Comparison of ENCODE assay signal across 25 cellular contexts in genomic region chr2:203442463-203442862, GRCh38.
DNase-seq lines count a peak whose midpoint lies in the region; ATAC-seq, FAIRE-seq and TF ChIP-seq lines count a peak whose summit lies in the region.
"Had no signal": no experiment of that assay in that cellular context is flagged by ENCODE, and none has a peak within 500 bp of the region (broad histone marks: within the 10 kb centered on the region; RNA-seq: fewer than 3 reads in every experiment).

No MANE protein-coding gene starts in this region.

- TF ChIP-seq EP300 in HepG2 (IDR thresholded peaks at IDR 0.05; ENCODE audit: low read depth in 2 of 2, low read length in 2 of 2) (no peak), HepG2 (CRISPR knock-in tag; IDR thresholded peaks at IDR 0.05; ENCODE audit: borderline replicate concordance) (no peak)

- CTCF ChIA-PET in HepG2 (lab: Yijun Ruan, JAX; ENCODE audit: low intra/inter-chr PET ratio, low total read pairs) = no interaction called here

- WGBS in liver = 33% methylated on average over 5 of the region's 5 CpGs
- WGBS in HepG2 (ENCODE audit: low lambda C conversion rate) = 95% methylated on average over 5 of the region's 5 CpGs

- no peak for DNase-seq in HepG2 (ENCODE audit: low spot score)
- peak; percentile 55 for DNase-seq in choroid plexus epithelial cell (ENCODE audit: low read depth)
- DNase-seq in mucosa of gallbladder (ENCODE audit: low spot score) = no peak
- DNase-seq in anterior cingulate cortex (lab: John Stamatoyannopoulos, UW) = no peak
- no peak for DNase-seq in central memory CD4-positive, alpha-beta T cell
- DNase-seq: AML-193; CD4-positive, alpha-beta T cell; DMS53; GOT3; HFFc6; IMR-90; NCI-H1092; NCI-H1417 treated with DMSO at 0.1 percent for 48 hours; NCI-H1694 treated with DMSO at 0.1 percent for 48 hours; NCI-H2081; NCI-H2227 treated with DMSO at 0.1 percent for 48 hours; NCI-H526 treated with DMSO at 0.1 percent for 48 hours; SK-N-SH had no signal

- H2AFZ ChIP-seq in HepG2 (ENCODE audit: low read length) = no peak overlapping the region

- H3K4me3 Mint-ChIP-seq in nephron = no peak overlapping the region
- H3K4me3 Mint-ChIP-seq: CD4-positive, alpha-beta T cell; HFFc6 had no signal

- BruUV-seq in HepG2 (replicated peaks; lab: Mats Ljungman, UMichigan) = no TSS peak

- POLR2A ChIA-PET in HepG2 (lab: Yijun Ruan, JAX) = no interaction called here

- H3K9ac ChIP-seq in liver (ENCODE audit: low read depth in 1 of 2, low read length in 2 of 2) (no peak overlapping the region), HepG2 (ENCODE audit: insufficient read depth, low read depth, low read length) (no peak overlapping the region)
- H3K9ac ChIP-seq: BLaER1 treated with 17β-estradiol and CSF1 and Interleukin-3, amounts not matched to agents 10 nM and 100 nM; SK-N-SH had no signal

- no peak for TF ChIP-seq POLR2A in HepG2 (IDR thresholded peaks at IDR 0.05; ENCODE audit: insufficient read depth in 1 of 2, low read depth in 2 of 2, low read length in 2 of 2)

- peaks cover 21% of the 10 kb centered on the region for H3K4me1 Mint-ChIP-seq in nephron

- no peak overlapping the region for H3K4me2 ChIP-seq in HepG2 (ENCODE audit: low read depth, low read length)
- H3K4me2 ChIP-seq: A549; BLaER1 treated with 17β-estradiol and CSF1 and Interleukin-3, amounts not matched to agents 10 nM and 100 nM; SK-N-SH had no signal

- TF ChIP-seq CTCF in liver (IDR thresholded peaks at IDR 0.05; ENCODE audit: low read depth, low read length, missing input control) (no peak), HepG2 (CRISPR knock-in tag; IDR thresholded peaks at IDR 0.05) (no peak), choroid plexus epithelial cell (conservative IDR thresholded peaks at IDR 0.05; ENCODE audit: low read depth, low read length) (no peak), nephron (IDR thresholded peaks at IDR 0.05; ENCODE audit: unreplicated experiment in 3 of 3) (no peak)

- H3K36me3 Mint-ChIP-seq in nephron (ENCODE audit: low read depth) = peaks cover 67% of the 10 kb centered on the region

- TF ChIP-seq RAD21 in liver (IDR thresholded peaks at IDR 0.05) (no peak), HepG2 (CRISPR knock-in tag; IDR thresholded peaks at IDR 0.05) (no peak)

- H3K27ac ChIP-seq in liver (ENCODE audit: low read depth in 1 of 2, low read length in 2 of 2) = peak overlapping the region in 1 of 2 donors; percentile 34
- H3K27ac ChIP-seq in HepG2 (ENCODE audit: extremely low read length, insufficient read depth, low read length) = no peak overlapping the region
- H3K27ac ChIP-seq: A549; BLaER1 treated with 17β-estradiol and CSF1 and Interleukin-3, amounts not matched to agents 10 nM and 100 nM; RWPE1 had no signal

- H3K27ac Mint-ChIP-seq in nephron = peak overlapping the region; percentile 31 to 67 (median 38)
- H3K27ac Mint-ChIP-seq: CD4-positive, alpha-beta T cell; HFFc6 had no signal

- H3K27me3 Mint-ChIP-seq in nephron (ENCODE audit: low read depth) = no peaks in the 10 kb centered on the region
- H3K27me3 Mint-ChIP-seq: CD4-positive, alpha-beta T cell had no signal

- no peak for FAIRE-seq in HepG2 (lab: Jason Lieb, UNC)
- FAIRE-seq: A549 had no signal

- H3K27me3 ChIP-seq in liver (ENCODE audit: control insufficient read depth in 4 of 4, insufficient read depth in 4 of 4, low read length in 3 of 4) (no peaks in the 10 kb centered on the region), HepG2 (ENCODE audit: control insufficient read depth in 1 of 2, insufficient read depth in 2 of 2, low read length in 2 of 2) (no peaks in the 10 kb centered on the region)
- H3K27me3 ChIP-seq: BLaER1 treated with 17β-estradiol and CSF1 and Interleukin-3, amounts not matched to agents 10 nM and 100 nM had no signal

- H3K4me3 ChIP-seq in liver (ENCODE audit: low read depth in 1 of 3, low read length in 3 of 3) (no peak overlapping the region), HepG2 (replicated peaks in 1 of 3; ENCODE audit: insufficient read depth in 1 of 3, low read depth in 2 of 3, low read length in 3 of 3) (no peak overlapping the region), choroid plexus epithelial cell (ENCODE audit: low read depth, low read length) (no peak overlapping the region)
- H3K4me3 ChIP-seq: A549; BLaER1 treated with 17β-estradiol and CSF1 and Interleukin-3, amounts not matched to agents 10 nM and 100 nM; HAP-1 had no signal

- in situ Hi-C loops in HepG2 (cut with HindIII; ENCODE audit: extremely low pct_ligation_motif_present, low pct_unique_long_range_greater_than_20kb) = no loop called here

- no peak for ATAC-seq in HepG2
- ATAC-seq: Panc1 had no signal

- no peaks in the 10 kb centered on the region for H3K9me3 Mint-ChIP-seq in nephron
- H3K9me3 Mint-ChIP-seq: CD4-positive, alpha-beta T cell; HFFc6 had no signal

- intact Hi-C loops in HepG2 (cut with micrococcal nuclease; ENCODE audit: unreplicated experiment) = no loop called here

- H4K20me1 ChIP-seq in HepG2 (ENCODE audit: insufficient read depth, low read length) = no peaks in the 10 kb centered on the region

- no peaks in the 10 kb centered on the region for H3K79me2 ChIP-seq in HepG2 (ENCODE audit: insufficient read depth, low read length)

- peaks cover 2 to 64% (median 50%) of the 10 kb centered on the region in 4 donors for H3K36me3 ChIP-seq in liver (ENCODE audit: control insufficient read depth in 4 of 4, insufficient read depth in 3 of 4, low read depth in 1 of 4, low read length in 3 of 4)
- peaks cover 15 to 64% of the 10 kb centered on the region in 2 experiments for H3K36me3 ChIP-seq in HepG2 (replicated peaks in 1 of 2; ENCODE audit: control insufficient read depth in 1 of 2, insufficient read depth in 2 of 2, low read length in 2 of 2)

- H3K4me1 ChIP-seq in liver (ENCODE audit: control insufficient read depth in 4 of 4, insufficient read depth in 4 of 4, low read length in 3 of 4) (peaks cover 3 to 47% (median 38%) of the 10 kb centered on the region in 4 donors), HepG2 (ENCODE audit: insufficient read depth, low read length) (peaks cover 14% of the 10 kb centered on the region; the same call in 1 of the 2 replicates)
- H3K4me1 ChIP-seq: HAP-1 had no signal

- H3K9me3 ChIP-seq in liver (ENCODE audit: control insufficient read depth in 4 of 4, low read length in 3 of 4) = no peaks in the 10 kb centered on the region
- no peaks in the 10 kb centered on the region for H3K9me3 ChIP-seq in HepG2 (ENCODE audit: low read length)
- H3K9me3 ChIP-seq: A549; BLaER1 treated with 17β-estradiol and CSF1 and Interleukin-3, amounts not matched to agents 10 nM and 100 nM; HAP-1; SK-N-SH had no signal

TF ChIP-seq in liver, 16 proteins besides CTCF, POLR2A, EP300 and RAD21:
- TF ChIP-seq HNF4A (conservative IDR thresholded peaks at IDR 0.05) = peak; percentile 42 to 49
- peak; percentile 76 to 87 for TF ChIP-seq RXRA (IDR thresholded peaks at IDR 0.05)
- no peak for TF ChIP-seq JUND (IDR thresholded peaks at IDR 0.05)
- peak; percentile 7 for TF ChIP-seq SP1 (IDR thresholded peaks at IDR 0.05)

TF ChIP-seq in HepG2, 621 proteins besides CTCF, POLR2A, EP300 and RAD21 (continues in another document):
- TF ChIP-seq ZNF788 (CRISPR knock-in tag; IDR thresholded peaks at IDR 0.05; ENCODE audit: borderline replicate concordance) (no peak), ZNF687 (CRISPR knock-in tag; IDR thresholded peaks at IDR 0.05) (no peak), ZNF703 (CRISPR knock-in tag; IDR thresholded peaks at IDR 0.05; ENCODE audit: borderline replicate concordance) (no peak), NRL (CRISPR knock-in tag; IDR thresholded peaks at IDR 0.05; ENCODE audit: borderline replicate concordance) (no peak), ZNF879 (CRISPR knock-in tag; IDR thresholded peaks at IDR 0.05) (no peak)
